ENCODE assay signal across 2 cellular contexts in the genomic region with DNA sequence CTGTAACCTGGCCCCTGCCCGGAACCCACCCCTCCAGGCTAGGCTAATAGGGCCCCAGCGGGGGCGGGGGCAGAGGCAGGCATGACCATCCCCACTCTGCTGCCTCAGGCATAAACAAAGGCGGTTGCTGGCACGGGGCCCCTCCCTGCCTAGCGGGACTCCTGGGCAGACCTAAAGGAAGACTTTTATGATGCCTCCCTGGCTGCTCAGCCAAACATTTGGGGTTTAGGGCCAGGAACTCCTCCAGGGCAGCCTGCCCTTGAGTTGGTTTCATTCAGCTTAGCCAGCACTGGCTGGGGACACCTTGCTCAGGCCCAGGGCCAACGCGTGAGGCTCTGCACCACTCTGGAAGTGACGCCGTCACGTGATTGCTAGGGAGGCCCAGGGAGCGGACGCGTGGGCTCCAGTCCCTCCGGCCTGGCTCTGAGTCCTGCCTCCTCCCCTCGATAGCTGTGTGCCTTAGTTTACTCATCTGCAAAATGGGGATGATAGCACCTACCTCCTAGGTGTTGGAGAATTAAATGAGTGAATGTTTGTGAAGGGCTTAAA.
TF ChIP-seq lines count a peak whose summit lies in the region.

No MANE protein-coding gene starts in this region.

TF ChIP-seq in HEK293, 187 proteins besides CTCF, POLR2A, EP300 and RAD21 (continued from another document):
- TF ChIP-seq ZNF114 (tag by site-specific recombination; IDR thresholded peaks at IDR 0.05), result no peak
- TF ChIP-seq, protein P1, sequence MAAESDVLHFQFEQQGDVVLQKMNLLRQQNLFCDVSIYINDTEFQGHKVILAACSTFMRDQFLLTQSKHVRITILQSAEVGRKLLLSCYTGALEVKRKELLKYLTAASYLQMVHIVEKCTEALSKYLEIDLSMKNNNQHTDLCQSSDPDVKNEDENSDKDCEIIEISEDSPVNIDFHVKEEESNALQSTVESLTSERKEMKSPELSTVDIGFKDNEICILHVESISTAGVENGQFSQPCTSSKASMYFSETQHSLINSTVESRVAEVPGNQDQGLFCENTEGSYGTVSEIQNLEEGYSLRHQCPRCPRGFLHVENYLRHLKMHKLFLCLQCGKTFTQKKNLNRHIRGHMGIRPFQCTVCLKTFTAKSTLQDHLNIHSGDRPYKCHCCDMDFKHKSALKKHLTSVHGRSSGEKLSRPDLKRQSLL (tag by site-specific recombination; IDR thresholded peaks at IDR 0.05), result no peak
- no peak for TF ChIP-seq ZNF596 (tag by site-specific recombination; IDR thresholded peaks at IDR 0.05)
- TF ChIP-seq ZNF335 (tag by site-specific recombination; conservative IDR thresholded peaks at IDR 0.05), result peak; percentile 33; the same call in 1 of the 2 replicates
- TF ChIP-seq, protein P2, sequence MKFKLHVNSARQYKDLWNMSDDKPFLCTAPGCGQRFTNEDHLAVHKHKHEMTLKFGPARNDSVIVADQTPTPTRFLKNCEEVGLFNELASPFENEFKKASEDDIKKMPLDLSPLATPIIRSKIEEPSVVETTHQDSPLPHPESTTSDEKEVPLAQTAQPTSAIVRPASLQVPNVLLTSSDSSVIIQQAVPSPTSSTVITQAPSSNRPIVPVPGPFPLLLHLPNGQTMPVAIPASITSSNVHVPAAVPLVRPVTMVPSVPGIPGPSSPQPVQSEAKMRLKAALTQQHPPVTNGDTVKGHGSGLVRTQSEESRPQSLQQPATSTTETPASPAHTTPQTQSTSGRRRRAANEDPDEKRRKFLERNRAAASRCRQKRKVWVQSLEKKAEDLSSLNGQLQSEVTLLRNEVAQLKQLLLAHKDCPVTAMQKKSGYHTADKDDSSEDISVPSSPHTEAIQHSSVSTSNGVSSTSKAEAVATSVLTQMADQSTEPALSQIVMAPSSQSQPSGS (tag by site-specific recombination; IDR thresholded peaks at IDR 0.05; ENCODE audit: low read depth), result no peak
- TF ChIP-seq ZNF121 (tag by site-specific recombination; IDR thresholded peaks at IDR 0.05), result no peak
- TF ChIP-seq, protein P3, sequence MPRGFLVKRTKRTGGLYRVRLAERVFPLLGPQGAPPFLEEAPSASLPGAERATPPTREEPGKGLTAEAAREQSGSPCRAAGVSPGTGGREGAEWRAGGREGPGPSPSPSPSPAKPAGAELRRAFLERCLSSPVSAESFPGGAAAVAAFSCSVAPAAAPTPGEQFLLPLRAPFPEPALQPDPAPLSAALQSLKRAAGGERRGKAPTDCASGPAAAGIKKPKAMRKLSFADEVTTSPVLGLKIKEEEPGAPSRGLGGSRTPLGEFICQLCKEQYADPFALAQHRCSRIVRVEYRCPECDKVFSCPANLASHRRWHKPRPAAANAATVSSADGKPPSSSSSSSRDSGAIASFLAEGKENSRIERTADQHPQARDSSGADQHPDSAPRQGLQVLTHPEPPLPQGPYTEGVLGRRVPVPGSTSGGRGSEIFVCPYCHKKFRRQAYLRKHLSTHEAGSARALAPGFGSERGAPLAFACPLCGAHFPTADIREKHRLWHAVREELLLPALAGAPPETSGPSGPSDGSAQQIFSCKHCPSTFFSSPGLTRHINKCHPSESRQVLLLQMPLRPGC (tag by site-specific recombination; IDR thresholded peaks at IDR 0.05), result no peak
- TF ChIP-seq ZFHX2 (tag by site-specific recombination; conservative IDR thresholded peaks at IDR 0.05), result peak; percentile 61; the same call in 1 of the 2 replicates
- no peak for TF ChIP-seq ZNF404 (tag by site-specific recombination; IDR thresholded peaks at IDR 0.05)
- TF ChIP-seq ZNF16 (tag by site-specific recombination; IDR thresholded peaks at IDR 0.05; ENCODE audit: low read depth), result no peak
- no peak for TF ChIP-seq WT1 (tag by site-specific recombination; IDR thresholded peaks at IDR 0.05)
- TF ChIP-seq ZIC2 (tag by site-specific recombination; IDR thresholded peaks at IDR 0.05), result peak; percentile 89
- 0 out of 2 replicates have a peak, but pooled peaks have one; percentile 11 for TF ChIP-seq ZBTB48 (tag by site-specific recombination; IDR thresholded peaks at IDR 0.05)
- TF ChIP-seq, protein P4, sequence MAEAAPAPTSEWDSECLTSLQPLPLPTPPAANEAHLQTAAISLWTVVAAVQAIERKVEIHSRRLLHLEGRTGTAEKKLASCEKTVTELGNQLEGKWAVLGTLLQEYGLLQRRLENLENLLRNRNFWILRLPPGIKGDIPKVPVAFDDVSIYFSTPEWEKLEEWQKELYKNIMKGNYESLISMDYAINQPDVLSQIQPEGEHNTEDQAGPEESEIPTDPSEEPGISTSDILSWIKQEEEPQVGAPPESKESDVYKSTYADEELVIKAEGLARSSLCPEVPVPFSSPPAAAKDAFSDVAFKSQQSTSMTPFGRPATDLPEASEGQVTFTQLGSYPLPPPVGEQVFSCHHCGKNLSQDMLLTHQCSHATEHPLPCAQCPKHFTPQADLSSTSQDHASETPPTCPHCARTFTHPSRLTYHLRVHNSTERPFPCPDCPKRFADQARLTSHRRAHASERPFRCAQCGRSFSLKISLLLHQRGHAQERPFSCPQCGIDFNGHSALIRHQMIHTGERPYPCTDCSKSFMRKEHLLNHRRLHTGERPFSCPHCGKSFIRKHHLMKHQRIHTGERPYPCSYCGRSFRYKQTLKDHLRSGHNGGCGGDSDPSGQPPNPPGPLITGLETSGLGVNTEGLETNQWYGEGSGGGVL (tag by site-specific recombination; IDR thresholded peaks at IDR 0.05), result 0 out of 2 replicates have a peak, but pooled peaks have one; percentile 43
- TF ChIP-seq ZNF292 (tag by site-specific recombination; IDR thresholded peaks at IDR 0.05; ENCODE audit: borderline replicate concordance, low read depth), result no peak
- TF ChIP-seq KLF8 (tag by site-specific recombination; IDR thresholded peaks at IDR 0.05), result no peak
- TF ChIP-seq GLIS2 (tag by site-specific recombination; IDR thresholded peaks at IDR 0.05), result peak; percentile 43
- TF ChIP-seq, protein P5, sequence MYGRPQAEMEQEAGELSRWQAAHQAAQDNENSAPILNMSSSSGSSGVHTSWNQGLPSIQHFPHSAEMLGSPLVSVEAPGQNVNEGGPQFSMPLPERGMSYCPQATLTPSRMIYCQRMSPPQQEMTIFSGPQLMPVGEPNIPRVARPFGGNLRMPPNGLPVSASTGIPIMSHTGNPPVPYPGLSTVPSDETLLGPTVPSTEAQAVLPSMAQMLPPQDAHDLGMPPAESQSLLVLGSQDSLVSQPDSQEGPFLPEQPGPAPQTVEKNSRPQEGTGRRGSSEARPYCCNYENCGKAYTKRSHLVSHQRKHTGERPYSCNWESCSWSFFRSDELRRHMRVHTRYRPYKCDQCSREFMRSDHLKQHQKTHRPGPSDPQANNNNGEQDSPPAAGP (tag by site-specific recombination; IDR thresholded peaks at IDR 0.05), result 0 out of 2 replicates have a peak, but pooled peaks have one; percentile 48
- TF ChIP-seq ZBTB17 (tag by site-specific recombination; IDR thresholded peaks at IDR 0.05), result 0 out of 2 replicates have a peak, but pooled peaks have one; percentile 2
- no peak for TF ChIP-seq ZNF623 (tag by site-specific recombination; IDR thresholded peaks at IDR 0.05)
- peak; percentile 71 for TF ChIP-seq ZNF341 (tag by site-specific recombination; IDR thresholded peaks at IDR 0.05; ENCODE audit: low read depth)
- no peak for TF ChIP-seq ZNF792 (tag by site-specific recombination; IDR thresholded peaks at IDR 0.05)
- peak; percentile 51; the same call in 1 of the 2 replicates for TF ChIP-seq KLF1 (tag by site-specific recombination; IDR thresholded peaks at IDR 0.05)

TF ChIP-seq in K562, 482 proteins besides CTCF, POLR2A, EP300 and RAD21 (continued from another document):
- TF ChIP-seq CBX3 (IDR thresholded peaks at IDR 0.05; ENCODE audit: borderline replicate concordance in 1 of 2, low read length in 2 of 2), result 0 out of 3 replicates have a peak, but pooled peaks of 1 of the 2 experiments have one; percentile 22
- TF ChIP-seq, protein P6, sequence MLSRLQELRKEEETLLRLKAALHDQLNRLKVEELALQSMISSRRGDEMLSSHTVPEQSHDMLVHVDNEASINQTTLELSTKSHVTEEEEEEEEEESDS (CRISPR knock-in tag; IDR thresholded peaks at IDR 0.05), result no peak
- no peak for TF ChIP-seq MTA1 (IDR thresholded peaks at IDR 0.05; ENCODE audit: borderline replicate concordance)
- TF ChIP-seq, protein P7, sequence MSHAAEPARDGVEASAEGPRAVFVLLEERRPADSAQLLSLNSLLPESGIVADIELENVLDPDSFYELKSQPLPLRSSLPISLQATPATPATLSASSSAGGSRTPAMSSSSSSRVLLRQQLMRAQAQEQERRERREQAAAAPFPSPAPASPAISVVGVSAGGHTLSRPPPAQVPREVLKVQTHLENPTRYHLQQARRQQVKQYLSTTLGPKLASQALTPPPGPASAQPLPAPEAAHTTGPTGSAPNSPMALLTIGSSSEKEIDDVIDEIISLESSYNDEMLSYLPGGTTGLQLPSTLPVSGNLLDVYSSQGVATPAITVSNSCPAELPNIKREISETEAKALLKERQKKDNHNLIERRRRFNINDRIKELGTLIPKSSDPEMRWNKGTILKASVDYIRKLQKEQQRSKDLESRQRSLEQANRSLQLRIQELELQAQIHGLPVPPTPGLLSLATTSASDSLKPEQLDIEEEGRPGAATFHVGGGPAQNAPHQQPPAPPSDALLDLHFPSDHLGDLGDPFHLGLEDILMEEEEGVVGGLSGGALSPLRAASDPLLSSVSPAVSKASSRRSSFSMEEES (CRISPR knock-in tag; IDR thresholded peaks at IDR 0.05), result peak; percentile 87
- TF ChIP-seq RCOR1 (IDR thresholded peaks at IDR 0.05; ENCODE audit: borderline replicate concordance in 1 of 2, low read depth in 2 of 2, low read length in 2 of 2), result peak in 1 of 2 experiments; percentile 41; a peak in 1 of 4 replicates
- no peak for TF ChIP-seq ZNF23 (CRISPR knock-in tag; IDR thresholded peaks at IDR 0.05)
- no peak for TF ChIP-seq NFIX (CRISPR knock-in tag; IDR thresholded peaks at IDR 0.05; ENCODE audit: low read depth)
- TF ChIP-seq, protein P8, sequence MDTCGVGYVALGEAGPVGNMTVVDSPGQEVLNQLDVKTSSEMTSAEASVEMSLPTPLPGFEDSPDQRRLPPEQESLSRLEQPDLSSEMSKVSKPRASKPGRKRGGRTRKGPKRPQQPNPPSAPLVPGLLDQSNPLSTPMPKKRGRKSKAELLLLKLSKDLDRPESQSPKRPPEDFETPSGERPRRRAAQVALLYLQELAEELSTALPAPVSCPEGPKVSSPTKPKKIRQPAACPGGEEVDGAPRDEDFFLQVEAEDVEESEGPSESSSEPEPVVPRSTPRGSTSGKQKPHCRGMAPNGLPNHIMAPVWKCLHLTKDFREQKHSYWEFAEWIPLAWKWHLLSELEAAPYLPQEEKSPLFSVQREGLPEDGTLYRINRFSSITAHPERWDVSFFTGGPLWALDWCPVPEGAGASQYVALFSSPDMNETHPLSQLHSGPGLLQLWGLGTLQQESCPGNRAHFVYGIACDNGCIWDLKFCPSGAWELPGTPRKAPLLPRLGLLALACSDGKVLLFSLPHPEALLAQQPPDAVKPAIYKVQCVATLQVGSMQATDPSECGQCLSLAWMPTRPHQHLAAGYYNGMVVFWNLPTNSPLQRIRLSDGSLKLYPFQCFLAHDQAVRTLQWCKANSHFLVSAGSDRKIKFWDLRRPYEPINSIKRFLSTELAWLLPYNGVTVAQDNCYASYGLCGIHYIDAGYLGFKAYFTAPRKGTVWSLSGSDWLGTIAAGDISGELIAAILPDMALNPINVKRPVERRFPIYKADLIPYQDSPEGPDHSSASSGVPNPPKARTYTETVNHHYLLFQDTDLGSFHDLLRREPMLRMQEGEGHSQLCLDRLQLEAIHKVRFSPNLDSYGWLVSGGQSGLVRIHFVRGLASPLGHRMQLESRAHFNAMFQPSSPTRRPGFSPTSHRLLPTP (IDR thresholded peaks at IDR 0.05; ENCODE audit: borderline replicate concordance, extremely low read depth, insufficient read length), result no peak
- peak; percentile 76; the same call in 1 of the 2 replicates for TF ChIP-seq ADNP (tag; IDR thresholded peaks at IDR 0.05)
- TF ChIP-seq RAD51 (IDR thresholded peaks at IDR 0.05; ENCODE audit: borderline replicate concordance, low read depth), result peak; percentile 76
- 0 out of 2 replicates have a peak, but pooled peaks have one; percentile 3 for TF ChIP-seq EGR1 (conservative IDR thresholded peaks at IDR 0.05)
- peak; percentile 78 for TF ChIP-seq BCOR (IDR thresholded peaks at IDR 0.05)
- TF ChIP-seq SMARCB1 (IDR thresholded peaks at IDR 0.05; ENCODE audit: insufficient read length, low read depth), result no peak
- no peak for TF ChIP-seq ESRRA (IDR thresholded peaks at IDR 0.05; ENCODE audit: borderline replicate concordance, low read depth)
- TF ChIP-seq ZBTB7A (IDR thresholded peaks at IDR 0.05; ENCODE audit: borderline replicate concordance, control insufficient read depth, low read depth, low read length), result no peak
- no peak for TF ChIP-seq NUFIP1 (IDR thresholded peaks at IDR 0.05; ENCODE audit: partially characterized antibody)
- TF ChIP-seq, protein P9, sequence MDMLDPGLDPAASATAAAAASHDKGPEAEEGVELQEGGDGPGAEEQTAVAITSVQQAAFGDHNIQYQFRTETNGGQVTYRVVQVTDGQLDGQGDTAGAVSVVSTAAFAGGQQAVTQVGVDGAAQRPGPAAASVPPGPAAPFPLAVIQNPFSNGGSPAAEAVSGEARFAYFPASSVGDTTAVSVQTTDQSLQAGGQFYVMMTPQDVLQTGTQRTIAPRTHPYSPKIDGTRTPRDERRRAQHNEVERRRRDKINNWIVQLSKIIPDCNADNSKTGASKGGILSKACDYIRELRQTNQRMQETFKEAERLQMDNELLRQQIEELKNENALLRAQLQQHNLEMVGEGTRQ (CRISPR knock-in tag; IDR thresholded peaks at IDR 0.05), result peak; percentile 78
- TF ChIP-seq, protein P10, sequence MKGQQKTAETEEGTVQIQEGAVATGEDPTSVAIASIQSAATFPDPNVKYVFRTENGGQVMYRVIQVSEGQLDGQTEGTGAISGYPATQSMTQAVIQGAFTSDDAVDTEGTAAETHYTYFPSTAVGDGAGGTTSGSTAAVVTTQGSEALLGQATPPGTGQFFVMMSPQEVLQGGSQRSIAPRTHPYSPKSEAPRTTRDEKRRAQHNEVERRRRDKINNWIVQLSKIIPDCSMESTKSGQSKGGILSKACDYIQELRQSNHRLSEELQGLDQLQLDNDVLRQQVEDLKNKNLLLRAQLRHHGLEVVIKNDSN (CRISPR knock-in tag; IDR thresholded peaks at IDR 0.05), result peak; percentile 77
- no peak for TF ChIP-seq ZC3H8 (IDR thresholded peaks at IDR 0.05)
- TF ChIP-seq KDM1A (IDR thresholded peaks at IDR 0.05), result peak; percentile 41 to 79; a peak in 3 of 4 replicates
- peak; percentile 40; the same call in 1 of the 2 replicates for TF ChIP-seq CBFA2T2 (conservative IDR thresholded peaks at IDR 0.05)
- TF ChIP-seq FOXM1 (IDR thresholded peaks at IDR 0.05; ENCODE audit: low read depth), result no peak
- no peak for TF ChIP-seq FOXM1 (CRISPR knock-in tag; IDR thresholded peaks at IDR 0.05; ENCODE audit: low read depth)
- TF ChIP-seq, protein P11, sequence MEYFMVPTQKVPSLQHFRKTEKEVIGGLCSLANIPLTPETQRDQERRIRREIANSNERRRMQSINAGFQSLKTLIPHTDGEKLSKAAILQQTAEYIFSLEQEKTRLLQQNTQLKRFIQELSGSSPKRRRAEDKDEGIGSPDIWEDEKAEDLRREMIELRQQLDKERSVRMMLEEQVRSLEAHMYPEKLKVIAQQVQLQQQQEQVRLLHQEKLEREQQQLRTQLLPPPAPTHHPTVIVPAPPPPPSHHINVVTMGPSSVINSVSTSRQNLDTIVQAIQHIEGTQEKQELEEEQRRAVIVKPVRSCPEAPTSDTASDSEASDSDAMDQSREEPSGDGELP (CRISPR knock-in tag; IDR thresholded peaks at IDR 0.05; ENCODE audit: borderline replicate concordance), result 0 out of 2 replicates have a peak, but pooled peaks have one; percentile 6
- TF ChIP-seq SMARCA5 (IDR thresholded peaks at IDR 0.05), result peak; percentile 84; the same call in 1 of the 2 replicates
- TF ChIP-seq TOE1 (IDR thresholded peaks at IDR 0.05; ENCODE audit: borderline replicate concordance), result peak; percentile 45; the same call in 1 of the 2 replicates
- TF ChIP-seq TOE1 (CRISPR knock-in tag; IDR thresholded peaks at IDR 0.05; ENCODE audit: borderline replicate concordance, low read depth), result no peak
- peak; percentile 67 for TF ChIP-seq RBM25 (IDR thresholded peaks at IDR 0.05; ENCODE audit: low read depth, low read length, severe bottlenecking)
